In genomic region chr1:196438324-196438723, GRCh38 we compare ENCODE assay signal across 1 cellular context.
TF ChIP-seq lines count a peak whose summit lies in the region.

No MANE protein-coding gene starts in this region.

TF ChIP-seq in K562, 482 proteins besides CTCF, POLR2A, EP300 and RAD21 (continued from another document and continues in another):
- TF ChIP-seq HDAC1 (IDR thresholded peaks at IDR 0.05) (peak; percentile 65 to 95; a peak in 2 of 4 replicates), ZNF224 (CRISPR knock-in tag; IDR thresholded peaks at IDR 0.05) (no peak), ZNF592 (IDR thresholded peaks at IDR 0.05) (no peak), CREBBP (IDR thresholded peaks at IDR 0.05; ENCODE audit: low read depth, low read length) (no peak), CXXC5 (CRISPR knock-in tag; IDR thresholded peaks at IDR 0.05) (no peak), HMG20B (CRISPR knock-in tag; IDR thresholded peaks at IDR 0.05) (no peak), RBM15 (IDR thresholded peaks at IDR 0.05; ENCODE audit: insufficient read depth, low read length) (no peak), GMEB1 (CRISPR knock-in tag; IDR thresholded peaks at IDR 0.05) (no peak), MXI1 (IDR thresholded peaks at IDR 0.05; ENCODE audit: low read depth, low read length) (no peak), ZBTB40 (IDR thresholded peaks at IDR 0.05) (no peak), ZBTB40 (CRISPR knock-in tag; IDR thresholded peaks at IDR 0.05) (no peak), ZNF133 (CRISPR knock-in tag; IDR thresholded peaks at IDR 0.05) (no peak), XRCC4 (IDR thresholded peaks at IDR 0.05; ENCODE audit: extremely low read depth, insufficient read depth, insufficient read length) (no peak), KLF6 (CRISPR knock-in tag; IDR thresholded peaks at IDR 0.05; ENCODE audit: borderline replicate concordance) (no peak), MEIS2 (IDR thresholded peaks at IDR 0.05; ENCODE audit: partially characterized antibody) (peak; percentile 93), ID3 (CRISPR knock-in tag; IDR thresholded peaks at IDR 0.05) (no peak), ID3 (tag; IDR thresholded peaks at IDR 0.05) (peak; percentile 90), HNRNPLL (IDR thresholded peaks at IDR 0.05; ENCODE audit: low read depth, low read length, poor library complexity, severe bottlenecking) (no peak), ELF1 (tag; IDR thresholded peaks at IDR 0.05) (no peak), PREB (CRISPR knock-in tag; IDR thresholded peaks at IDR 0.05) (no peak), SLC30A9 (CRISPR knock-in tag; IDR thresholded peaks at IDR 0.05) (no peak), ZZZ3 (IDR thresholded peaks at IDR 0.05) (no peak), STAT5A (IDR thresholded peaks at IDR 0.05; ENCODE audit: borderline replicate concordance, low read length) (peak; percentile 82), PURB (CRISPR knock-in tag; IDR thresholded peaks at IDR 0.05; ENCODE audit: low read depth) (no peak), ZNF165 (CRISPR knock-in tag; IDR thresholded peaks at IDR 0.05; ENCODE audit: borderline replicate concordance) (no peak), MED1 (CRISPR knock-in tag; IDR thresholded peaks at IDR 0.05; ENCODE audit: borderline replicate concordance) (no peak), ZNF75A (CRISPR knock-in tag; IDR thresholded peaks at IDR 0.05) (no peak), IFI16 (CRISPR knock-in tag; IDR thresholded peaks at IDR 0.05) (no peak), ZNF785 (CRISPR knock-in tag; IDR thresholded peaks at IDR 0.05) (no peak), SRF (CRISPR knock-in tag; IDR thresholded peaks at IDR 0.05) (no peak), ZNF696 (CRISPR knock-in tag; conservative IDR thresholded peaks at IDR 0.05) (no peak), FOXA3 (CRISPR knock-in tag; conservative IDR thresholded peaks at IDR 0.05 in 1 of 2, IDR thresholded peaks at IDR 0.05 in 1 of 2) (peak in 1 of 2 experiments; percentile 70; a peak in 2 of 4 replicates), NCOA6 (IDR thresholded peaks at IDR 0.05) (no peak), CHD1 (IDR thresholded peaks at IDR 0.05; ENCODE audit: low read length) (no peak), ZNF445 (CRISPR knock-in tag; IDR thresholded peaks at IDR 0.05; ENCODE audit: low read depth) (no peak), TAF1 (IDR thresholded peaks at IDR 0.05; ENCODE audit: control insufficient read depth, extremely low read depth, insufficient read depth, low read length, severe bottlenecking) (no peak), USF1 (CRISPR knock-in tag; IDR thresholded peaks at IDR 0.05) (no peak), ZBTB17 (CRISPR knock-in tag; IDR thresholded peaks at IDR 0.05) (no peak), MTA1 (IDR thresholded peaks at IDR 0.05; ENCODE audit: borderline replicate concordance) (no peak), CEBPG (CRISPR knock-in tag; IDR thresholded peaks at IDR 0.05) (no peak), CEBPG (tag; conservative IDR thresholded peaks at IDR 0.05 in 1 of 2, IDR thresholded peaks at IDR 0.05 in 1 of 2) (peak in 1 of 2 experiments; percentile 68; a peak in 1 of 4 replicates), RBBP5 (IDR thresholded peaks at IDR 0.05; ENCODE audit: borderline replicate concordance, insufficient read depth, low read length, poor library complexity, severe bottlenecking) (no peak), DIDO1 (tag; IDR thresholded peaks at IDR 0.05; ENCODE audit: low read depth) (no peak), NR2C1 (IDR thresholded peaks at IDR 0.05) (no peak), NR2C1 (tag; IDR thresholded peaks at IDR 0.05) (peak; percentile 50), IRF1 (CRISPR knock-in tag; IDR thresholded peaks at IDR 0.05; ENCODE audit: borderline replicate concordance) (no peak), KLF10 (CRISPR knock-in tag; IDR thresholded peaks at IDR 0.05) (no peak), CBFA2T3 (IDR thresholded peaks at IDR 0.05) (peak; percentile 48), NFIC (IDR thresholded peaks at IDR 0.05) (no peak), RCOR1 (IDR thresholded peaks at IDR 0.05; ENCODE audit: borderline replicate concordance in 1 of 2, low read depth in 2 of 2, low read length in 2 of 2) (peak in 1 of 2 experiments; percentile 93; a peak in 2 of 4 replicates), ZNF277 (CRISPR knock-in tag; IDR thresholded peaks at IDR 0.05; ENCODE audit: borderline replicate concordance) (no peak), DDX20 (tag; IDR thresholded peaks at IDR 0.05; ENCODE audit: low read depth) (no peak), FOXK2 (conservative IDR thresholded peaks at IDR 0.05 in 1 of 2, IDR thresholded peaks at IDR 0.05 in 1 of 2; ENCODE audit: low read depth in 2 of 2) (no peak)
